In the genomic region with DNA sequence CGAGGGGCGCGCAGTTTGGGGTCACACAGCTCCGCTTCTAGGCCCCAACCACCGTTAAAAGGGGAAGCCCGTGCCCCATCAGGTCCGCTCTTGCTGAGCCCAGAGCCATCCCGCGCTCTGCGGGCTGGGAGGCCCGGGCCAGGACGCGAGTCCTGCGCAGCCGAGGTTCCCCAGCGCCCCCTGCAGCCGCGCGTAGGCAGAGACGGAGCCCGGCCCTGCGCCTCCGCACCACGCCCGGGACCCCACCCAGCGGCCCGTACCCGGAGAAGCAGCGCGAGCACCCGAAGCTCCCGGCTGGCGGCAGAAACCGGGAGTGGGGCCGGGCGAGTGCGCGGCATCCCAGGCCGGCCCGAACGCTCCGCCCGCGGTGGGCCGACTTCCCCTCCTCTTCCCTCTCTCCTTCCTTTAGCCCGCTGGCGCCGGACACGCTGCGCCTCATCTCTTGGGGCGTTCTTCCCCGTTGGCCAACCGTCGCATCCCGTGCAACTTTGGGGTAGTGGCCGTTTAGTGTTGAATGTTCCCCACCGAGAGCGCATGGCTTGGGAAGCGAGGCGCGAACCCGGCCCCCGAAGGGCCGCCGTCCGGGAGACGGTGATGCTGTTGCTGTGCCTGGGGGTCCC, we compare ENCODE assay signal across 8 cellular contexts. TPM values are rescaled to one million over a fixed set of nuclear protein-coding genes. Genes with fewer than 3 reads are reported as not detected.
A peak's percentile ranks its signal among the peaks of the same experiment; 100 is the strongest.
DNase-seq lines count a peak whose midpoint lies in the region; ATAC-seq and TF ChIP-seq lines count a peak whose summit lies in the region.

A gene (plus strand): TSS at position 266 of the 620 bp plus-strand sequence. CDS start 269 bp downstream, at position 535.

- H3K4me3 Mint-ChIP-seq in neural crest cell, result peak within 1 kb of the TSS; percentile 86

- peaks cover 2% of the 10 kb centered on the region for H3K4me1 ChIP-seq in NT2/D1 (ENCODE audit: insufficient read depth, insufficient read length)

- TF ChIP-seq CTCF in AG09319 (IDR thresholded peaks at IDR 0.05; ENCODE audit: low read depth, low read length), result peak; percentile 64
- TF ChIP-seq CTCF in fibroblast of mammary gland (conservative IDR thresholded peaks at IDR 0.05; ENCODE audit: control insufficient read depth, insufficient read depth, low read depth, low read length), result peak; percentile 50
- peak; percentile 79 for TF ChIP-seq CTCF in neural crest cell (conservative IDR thresholded peaks at IDR 0.05)

- ATAC-seq in GM18868 (IDR thresholded peaks at IDR 0.05; ENCODE audit: unreplicated experiment) (peak; percentile 73), HG03097 (IDR thresholded peaks at IDR 0.05; ENCODE audit: low FRiP score, unreplicated experiment) (peak; percentile 53)

- peak within 1 kb of the TSS; percentile 78 for H3K4me3 ChIP-seq in NT2/D1 (ENCODE audit: insufficient read length, low read depth)
- H3K4me3 ChIP-seq in fibroblast of mammary gland (ENCODE audit: control insufficient read depth, low read depth, low read length), result peak within 1 kb of the TSS; percentile 77

- no peaks in the 10 kb centered on the region for H3K9me3 Mint-ChIP-seq in neural crest cell

- no peaks in the 10 kb centered on the region for H3K36me3 Mint-ChIP-seq in neural crest cell (ENCODE audit: low read depth)

- peaks cover 46% of the 10 kb centered on the region for H3K27me3 Mint-ChIP-seq in neural crest cell (ENCODE audit: low read depth)

- DNase-seq in AG09319 (ENCODE audit: extremely low read depth, low read depth), result peak; percentile 49
- peak; percentile 69 for DNase-seq in NT2/D1 (ENCODE audit: low read depth, low spot score)
- peak; percentile 91 for DNase-seq in activated T-cell treated with anti-CD3 and anti-CD28 coated beads, Interleukin-2, amount 50 U/mL, for 1 hour
- peak; percentile 70 for DNase-seq in fibroblast of mammary gland (ENCODE audit: low read depth)
- peak; percentile 82 for DNase-seq in neural crest cell (ENCODE audit: low read depth, low spot score)
- peak; percentile 56 for DNase-seq in stromal cell of bone marrow (ENCODE audit: low read depth)

- H3K4me1 Mint-ChIP-seq in neural crest cell, result peaks cover 48% of the 10 kb centered on the region

- H3K27ac Mint-ChIP-seq in neural crest cell (ENCODE audit: unreplicated experiment), result peak within 1 kb of the TSS; percentile 92

- no peaks in the 10 kb centered on the region for H3K9me3 ChIP-seq in NT2/D1 (ENCODE audit: insufficient read depth, low read length)

- H3K27me3 ChIP-seq in NT2/D1 (ENCODE audit: insufficient read depth, insufficient read length), result peaks cover 39% of the 10 kb centered on the region

- H3K9ac ChIP-seq in NT2/D1 (ENCODE audit: insufficient read length, low read depth), result peak within 1 kb of the TSS; percentile 85

- H3K36me3 ChIP-seq in NT2/D1 (ENCODE audit: insufficient read depth, insufficient read length, low read length), result no peaks in the 10 kb centered on the region

RNA-seq across cellular contexts. Expression of the gene that starts here (rescaled TPM):
- 74.4 and 75.6 TPM in 2 replicates for total RNA-seq in neural crest cell

Comparison
In these comparisons a context has a peak if more than half of its experiments do, and no peak if none do; other contexts are left out.
1. Peak in every context shown above with its lines: DNase-seq, ATAC-seq and H3K4me3 ChIP-seq.